29 cellular contexts compared by ENCODE assay signal in genomic region chr7:46071601-46072000, GRCh38.
DNase-seq lines count a peak whose midpoint lies in the region; ATAC-seq and TF ChIP-seq lines count a peak whose summit lies in the region.
"Had no signal": no experiment of that assay in that cellular context is flagged by ENCODE, and none has a peak within 500 bp of the region (broad histone marks: within the 10 kb centered on the region; RNA-seq: fewer than 3 reads in every experiment).

No MANE protein-coding gene starts in this region.

- H3K4me3 ChIP-seq in astrocyte of the cerebellum (ENCODE audit: low read depth, low read length) (no peak overlapping the region), body of pancreas (no peak overlapping the region)
- H3K4me3 ChIP-seq: BLaER1, esophagus squamous epithelium, GM12878 had no signal

- TF ChIP-seq POLR2A in body of pancreas (IDR thresholded peaks at IDR 0.05) = no peak

- DNase-seq in A172 (ENCODE audit: low spot score) (peak; percentile 36), HFFc6 (peak; percentile 21), astrocyte of the cerebellum (ENCODE audit: low read depth) (peak; percentile 43), iris pigment epithelial cell (ENCODE audit: low read depth) (peak; percentile 70), HT-29 (ENCODE audit: low spot score) (no peak), body of pancreas (no peak), AG08395 (ENCODE audit: low spot score) (no peak), HuH-7.5 (ENCODE audit: low spot score) (no peak)
- DNase-seq: activated CD4-positive, alpha-beta T cell treated with anti-CD3 and anti-CD28 coated beads for 1 hour; activated CD8-positive, alpha-beta memory T cell treated with anti-CD3 and anti-CD28 coated beads for 24 hours; activated gamma-delta T cell; activated T-cell treated with anti-CD3 and anti-CD28 coated beads, Interleukin-2, amount 50 U/mL, for 1 hour; DMS53; endodermal cell; esophagus squamous epithelium; left cardiac atrium; NCI-H1092 treated with DMSO at 0.1 percent for 48 hours; NCI-H2029; NCI-H345; nucleus accumbens; SHP77; small intestine; stimulated activated CD4-positive, alpha-beta T cell treated with anti-CD3 and anti-CD28 coated beads, Interleukin-1b, Interleukin-23, amount 100 ng/mL, for 48 hours had no signal

- no peaks in the 10 kb centered on the region for H3K36me3 ChIP-seq in body of pancreas (replicated peaks in 1 of 2; ENCODE audit: insufficient read depth in 1 of 2, low read depth in 2 of 2)
- H3K36me3 ChIP-seq: BLaER1, esophagus squamous epithelium had no signal

- H3K27ac Mint-ChIP-seq in HFFc6 = no peak overlapping the region
- H3K27ac Mint-ChIP-seq: endodermal cell, memory B cell, type B pancreatic cell had no signal

- H3K9me3 Mint-ChIP-seq in HFFc6 = no peaks in the 10 kb centered on the region
- H3K9me3 Mint-ChIP-seq: endodermal cell, memory B cell, type B pancreatic cell had no signal

- no peaks in the 10 kb centered on the region for H3K4me1 ChIP-seq in body of pancreas
- H3K4me1 ChIP-seq: BLaER1, esophagus squamous epithelium had no signal

- H3K36me3 Mint-ChIP-seq in HFFc6 (ENCODE audit: low read depth) = no peaks in the 10 kb centered on the region
- H3K36me3 Mint-ChIP-seq: memory B cell, type B pancreatic cell had no signal

- intact Hi-C loops in body of pancreas (cut with DNase I) = no loop called here

- TF ChIP-seq CTCF in HFFc6 (IDR thresholded peaks at IDR 0.05) = no peak
- no peak for TF ChIP-seq CTCF in astrocyte of the cerebellum (IDR thresholded peaks at IDR 0.05; ENCODE audit: low read depth, low read length, missing control alignments)
- no peak for TF ChIP-seq CTCF in body of pancreas (IDR thresholded peaks at IDR 0.05)

- no peak overlapping the region for H3K27ac ChIP-seq in body of pancreas
- H3K27ac ChIP-seq: BLaER1, esophagus squamous epithelium had no signal

- ATAC-seq in body of pancreas = no peak
- ATAC-seq: GM12878, HCT116, HepG2, left cardiac atrium had no signal

- H3K27me3 ChIP-seq in body of pancreas = no peaks in the 10 kb centered on the region
- H3K27me3 ChIP-seq: BLaER1, esophagus squamous epithelium had no signal

- peaks cover 21% of the 10 kb centered on the region for H3K4me1 Mint-ChIP-seq in HFFc6 (ENCODE audit: low read depth)
- H3K4me1 Mint-ChIP-seq: endodermal cell, memory B cell had no signal

- in situ Hi-C loops in astrocyte of the cerebellum (cut with HindIII; ENCODE audit: low sequenced_read_pairs) = no loop called here

- no peaks in the 10 kb centered on the region for H3K27me3 Mint-ChIP-seq in HFFc6 (ENCODE audit: insufficient read depth)

- no peaks in the 10 kb centered on the region for H3K9me3 ChIP-seq in body of pancreas
- H3K9me3 ChIP-seq: BLaER1, esophagus squamous epithelium had no signal

- no peak overlapping the region for H3K4me3 Mint-ChIP-seq in HFFc6
- H3K4me3 Mint-ChIP-seq: endodermal cell, memory B cell, type B pancreatic cell had no signal

- 50 to 55% methylated on average over 1 of the region's 1 CpG for WGBS in body of pancreas, 2 donors

Comparison
In these comparisons a context has a peak if more than half of its experiments do, and no peak if none do; other contexts are left out.
1. DNase-seq: peak in A172 (single experiment), HFFc6 (single experiment), astrocyte of the cerebellum (single experiment) and iris pigment epithelial cell (single experiment); none in HT-29 (single experiment), body of pancreas (0 of 4), AG08395 (single experiment) and HuH-7.5 (single experiment).